Comparison of ENCODE assay signal across 13 cellular contexts in genomic region chr6:91142154-91142553, GRCh38.
DNase-seq lines count a peak whose midpoint lies in the region; ATAC-seq and TF ChIP-seq lines count a peak whose summit lies in the region.
"Had no signal": no experiment of that assay in that cellular context is flagged by ENCODE, and none has a peak within 500 bp of the region (broad histone marks: within the 10 kb centered on the region; RNA-seq: fewer than 3 reads in every experiment).

No MANE protein-coding gene starts in this region.

- H3K4me1 Mint-ChIP-seq in osteocyte (ENCODE audit: unreplicated experiment): peaks cover 60% of the 10 kb centered on the region

- ATAC-seq in HG02678 (IDR thresholded peaks at IDR 0.05; ENCODE audit: unreplicated experiment): no peak

- H3K36me3 Mint-ChIP-seq in osteocyte (ENCODE audit: unreplicated experiment): peaks cover 5% of the 10 kb centered on the region

- DNase-seq in NCI-H2171 treated with DMSO at 0.1 percent for 48 hours (lab: John Stamatoyannopoulos, UW) (peak; percentile 42), SK-N-MC (ENCODE audit: low read depth, low spot score) (no peak), osteocyte (ENCODE audit: extremely low spot score, unreplicated experiment) (no peak), HAP-1 (ENCODE audit: low spot score in 2 of 2) (no peak), G401 (ENCODE audit: low spot score) (no peak)
- DNase-seq: AML-193; Caco-2; CD4-positive, alpha-beta T cell; GOT3; H7; KG1 had no signal

- in situ Hi-C loops in HAP-1 (cut with MboI; ENCODE audit: low sequenced_read_pairs) (no loop called here), G401 (cut with HindIII; ENCODE audit: low sequenced_read_pairs) (no loop called here)

- peak overlapping the region; percentile 81 for H3K27ac Mint-ChIP-seq in osteocyte (ENCODE audit: unreplicated experiment)
- H3K27ac Mint-ChIP-seq: CD4-positive, alpha-beta T cell had no signal

- H3K9ac ChIP-seq in SK-N-MC (ENCODE audit: insufficient read length): no peak overlapping the region

- H3K4me3 ChIP-seq in SK-N-MC (no peak overlapping the region), HAP-1 (no peak overlapping the region)

- H3K4me3 Mint-ChIP-seq in osteocyte (ENCODE audit: unreplicated experiment): no peak overlapping the region
- H3K4me3 Mint-ChIP-seq: CD4-positive, alpha-beta T cell had no signal

- no peaks in the 10 kb centered on the region for H3K4me1 ChIP-seq in HAP-1
- H3K4me1 ChIP-seq: Caco-2 had no signal

- no peak for TF ChIP-seq CTCF in osteocyte (IDR thresholded peaks at IDR 0.05)

- H3K36me3 ChIP-seq in SK-N-MC (ENCODE audit: insufficient read depth, low read length): no peaks in the 10 kb centered on the region
- no peaks in the 10 kb centered on the region for H3K36me3 ChIP-seq in HAP-1 (replicated peaks)

- no peaks in the 10 kb centered on the region for H3K27me3 Mint-ChIP-seq in osteocyte (ENCODE audit: unreplicated experiment)
- H3K27me3 Mint-ChIP-seq: CD4-positive, alpha-beta T cell had no signal

- peaks cover 3% of the 10 kb centered on the region for H3K9me3 Mint-ChIP-seq in osteocyte (ENCODE audit: unreplicated experiment)
- H3K9me3 Mint-ChIP-seq: CD4-positive, alpha-beta T cell had no signal

- 0 out of 2 replicates have a peak overlapping the region, but pooled peaks have one; percentile 51 for H3K27ac ChIP-seq in SK-N-MC
- H3K27ac ChIP-seq: C4-2B had no signal

- no peaks in the 10 kb centered on the region for H3K27me3 ChIP-seq in HAP-1 (ENCODE audit: low read depth)

- H3K9me3 ChIP-seq in SK-N-MC (ENCODE audit: low read depth, low read length): no peaks in the 10 kb centered on the region
- no peaks in the 10 kb centered on the region for H3K9me3 ChIP-seq in HAP-1
- H3K9me3 ChIP-seq: Caco-2 had no signal
